Comparison of ENCODE assay signal across 16 cellular contexts in genomic region chr7:40047661-40048060, GRCh38.
DNase-seq lines count a peak whose midpoint lies in the region; ATAC-seq and TF ChIP-seq lines count a peak whose summit lies in the region.
"Had no signal": no experiment of that assay in that cellular context is flagged by ENCODE, and none has a peak within 500 bp of the region (broad histone marks: within the 10 kb centered on the region; RNA-seq: fewer than 3 reads in every experiment).

No MANE protein-coding gene starts in this region.

- no peak overlapping the region for H3K27ac Mint-ChIP-seq in MCF 10A (ENCODE audit: low read depth, unreplicated experiment)
- H3K27ac Mint-ChIP-seq in CD4-positive, alpha-beta T cell = no peak overlapping the region
- H3K27ac Mint-ChIP-seq: activated naive CD4-positive, alpha-beta T cell treated with anti-CD3 and anti-CD28 coated beads, Interleukin-2, amount 50 U/mL, for 24 hours; B cell; H9 had no signal

- H3K27ac ChIP-seq in breast epithelium (no peak overlapping the region), OCI-LY7 (ENCODE audit: low read depth, low read length, poor library complexity, severe bottlenecking) (no peak overlapping the region)
- H3K27ac ChIP-seq in CD4-positive, alpha-beta T cell (ENCODE audit: low read depth, low read length) = no peak overlapping the region
- H3K27ac ChIP-seq: coronary artery, psoas muscle had no signal

- POLR2A ChIA-PET in MCF 10A (lab: Yijun Ruan, JAX) = no interaction called here
- POLR2A ChIA-PET in OCI-LY7 (lab: Charles Lee) = interaction anchor here (0.5 to 0.9 kb wide), 5 partner anchors 9 to 104 kb away, joined by 3 to 4 read pairs (median 3); partner anchors contain the start of gene CDK13
- POLR2A ChIA-PET in CD4-positive, alpha-beta T cell (lab: Charles Lee) = no interaction called here

- no peaks in the 10 kb centered on the region for H3K9me3 ChIP-seq in breast epithelium
- H3K9me3 ChIP-seq in OCI-LY7 (ENCODE audit: low read length) = no peaks in the 10 kb centered on the region
- no peaks in the 10 kb centered on the region for H3K9me3 ChIP-seq in CD4-positive, alpha-beta T cell (ENCODE audit: control insufficient read depth, low read length)
- H3K9me3 ChIP-seq: psoas muscle had no signal

- no peaks in the 10 kb centered on the region for H3K9me2 ChIP-seq in OCI-LY7 (ENCODE audit: insufficient read depth, low read length)

- intact Hi-C loops in MCF 10A (cut with micrococcal nuclease) = no loop called here
- intact Hi-C loops in breast epithelium (cut with DNase I; ENCODE audit: low total_unique reads) = no loop called here
- intact Hi-C loops in OCI-LY7 (cut with micrococcal nuclease; ENCODE audit: unreplicated experiment) = no loop called here
- intact Hi-C loops in CD4-positive, alpha-beta T cell (cut with DNase I, micrococcal nuclease) = loop anchor here in 1 of 2 experiments (5.0 kb wide), 1 partner anchor 60 kb away; no protein-coding TSS in a partner anchor

- H3K4me2 ChIP-seq in OCI-LY7 (ENCODE audit: low read length) = no peak overlapping the region

- no peaks in the 10 kb centered on the region for H3K4me1 Mint-ChIP-seq in MCF 10A (ENCODE audit: insufficient read depth, unreplicated experiment)
- peaks cover 4% of the 10 kb centered on the region for H3K4me1 Mint-ChIP-seq in CD4-positive, alpha-beta T cell (ENCODE audit: low read depth)
- H3K4me1 Mint-ChIP-seq: B cell had no signal

- H3K4me3 Mint-ChIP-seq in MCF 10A (ENCODE audit: unreplicated experiment) = no peak overlapping the region
- no peak overlapping the region for H3K4me3 Mint-ChIP-seq in CD4-positive, alpha-beta T cell
- H3K4me3 Mint-ChIP-seq: activated naive CD4-positive, alpha-beta T cell treated with anti-CD3 and anti-CD28 coated beads, Interleukin-2, amount 50 U/mL, for 24 hours; B cell; H9 had no signal

- BruUV-seq in MCF 10A (replicated peaks; lab: Mats Ljungman, UMichigan) (no TSS peak), OCI-LY7 (replicated peaks; lab: Mats Ljungman, UMichigan) (no TSS peak)

- no peak for TF ChIP-seq CTCF in MCF 10A (IDR thresholded peaks at IDR 0.05; ENCODE audit: unreplicated experiment)
- no peak for TF ChIP-seq CTCF in breast epithelium (IDR thresholded peaks at IDR 0.05)
- peak; percentile 71 for TF ChIP-seq CTCF in OCI-LY7 (conservative IDR thresholded peaks at IDR 0.05; ENCODE audit: low read length)
- TF ChIP-seq CTCF in fibroblast of mammary gland (conservative IDR thresholded peaks at IDR 0.05; ENCODE audit: control insufficient read depth, insufficient read depth, low read depth, low read length) = peak; percentile 20
- no peak for TF ChIP-seq CTCF in CD4-positive, alpha-beta T cell (IDR thresholded peaks at IDR 0.05)

- H3K79me2 ChIP-seq in OCI-LY7 (ENCODE audit: insufficient read depth, low read depth, low read length) = peaks cover 22% of the 10 kb centered on the region

- CTCF ChIA-PET in MCF 10A (lab: Yijun Ruan, JAX) = interaction anchor here (0.7 to 1.7 kb wide), 9 partner anchors 9 to 167 kb away, joined by 3 to 6 read pairs (median 4); partner anchors contain the start of genes MPLKIP and SUGCT
- CTCF ChIA-PET in OCI-LY7 (lab: Charles Lee; ENCODE audit: unreplicated experiment) = no interaction called here
- CTCF ChIA-PET in CD4-positive, alpha-beta T cell (lab: Charles Lee) = interaction anchor here (0.7 to 0.9 kb wide), 2 partner anchors 33 to 96 kb away, joined by 3 read pairs; no protein-coding TSS in a partner anchor

- no peaks in the 10 kb centered on the region for H4K20me1 ChIP-seq in OCI-LY7 (ENCODE audit: insufficient read depth, low read length)

- DNase-seq in MCF 10A (ENCODE audit: unreplicated experiment) (peak; percentile 8), breast epithelium (ENCODE audit: low spot score in 2 of 2) (no peak), OCI-LY7 (ENCODE audit: low spot score) (peak; percentile 32), fibroblast of mammary gland (ENCODE audit: low read depth) (no peak), GF-D8 (lab: John Stamatoyannopoulos, UW) (no peak)
- DNase-seq in effector CD8-positive, alpha-beta T cell (lab: John Stamatoyannopoulos, UW) = no peak
- DNase-seq in activated CD8-positive, alpha-beta memory T cell treated with anti-CD3 and anti-CD28 coated beads, Interleukin-2, amount 50 U/mL, for 4 hours = no peak
- DNase-seq in CD4-positive, alpha-beta T cell = no peak
- DNase-seq: GDM1, H9, NCI-H1048, psoas muscle had no signal

- H3K4me1 ChIP-seq in breast epithelium = no peaks in the 10 kb centered on the region
- H3K4me1 ChIP-seq in OCI-LY7 (ENCODE audit: insufficient read depth, low read length, poor library complexity, severe bottlenecking) = no peaks in the 10 kb centered on the region

- H3K9me3 Mint-ChIP-seq in MCF 10A (ENCODE audit: unreplicated experiment) = no peaks in the 10 kb centered on the region
- no peaks in the 10 kb centered on the region for H3K9me3 Mint-ChIP-seq in CD4-positive, alpha-beta T cell
- H3K9me3 Mint-ChIP-seq: activated naive CD4-positive, alpha-beta T cell treated with anti-CD3 and anti-CD28 coated beads, Interleukin-2, amount 50 U/mL, for 24 hours; H9 had no signal

- H3K4me3 ChIP-seq in breast epithelium (no peak overlapping the region), OCI-LY7 (ENCODE audit: low read depth, low read length, poor library complexity, severe bottlenecking) (no peak overlapping the region), fibroblast of mammary gland (ENCODE audit: control insufficient read depth, low read depth, low read length) (no peak overlapping the region)
- H3K4me3 ChIP-seq: coronary artery, psoas muscle had no signal

- no peaks in the 10 kb centered on the region for H3K27me3 Mint-ChIP-seq in MCF 10A (ENCODE audit: insufficient read depth, unreplicated experiment)
- H3K27me3 Mint-ChIP-seq in CD4-positive, alpha-beta T cell = no peaks in the 10 kb centered on the region
- H3K27me3 Mint-ChIP-seq: activated naive CD4-positive, alpha-beta T cell treated with anti-CD3 and anti-CD28 coated beads, Interleukin-2, amount 50 U/mL, for 24 hours; B cell had no signal

- no peak for ATAC-seq in CD4-positive, alpha-beta T cell (ENCODE audit: poor library complexity)
- ATAC-seq: psoas muscle, Right ventricle myocardium inferior had no signal

- no peak for TF ChIP-seq POLR2A in breast epithelium (IDR thresholded peaks at IDR 0.05)

- H3K36me3 ChIP-seq in breast epithelium = no peaks in the 10 kb centered on the region
- H3K36me3 ChIP-seq in OCI-LY7 (ENCODE audit: insufficient read depth, low read length) = peaks cover 53% of the 10 kb centered on the region

- no peaks in the 10 kb centered on the region for H3K27me3 ChIP-seq in breast epithelium
- no peaks in the 10 kb centered on the region for H3K27me3 ChIP-seq in CD4-positive, alpha-beta T cell (ENCODE audit: control insufficient read depth, insufficient read depth, low read length)

- peaks cover 19% of the 10 kb centered on the region for H3K36me3 Mint-ChIP-seq in MCF 10A (ENCODE audit: insufficient read depth, unreplicated experiment)
- H3K36me3 Mint-ChIP-seq in CD4-positive, alpha-beta T cell (ENCODE audit: low read depth) = peaks cover 45% of the 10 kb centered on the region

- no peak overlapping the region for H2AFZ ChIP-seq in OCI-LY7 (ENCODE audit: low read length)

Comparison
In these comparisons a context has a peak if more than half of its experiments do, and no peak if none do; other contexts are left out.
1. DNase-seq: peak in MCF 10A (single experiment) and OCI-LY7 (single experiment); none in breast epithelium (0 of 2), fibroblast of mammary gland (single experiment), effector CD8-positive, alpha-beta T cell (single experiment), activated CD8-positive, alpha-beta memory T cell treated with anti-CD3 and anti-CD28 coated beads, Interleukin-2, amount 50 U/mL, for 4 hours (single experiment), CD4-positive, alpha-beta T cell (0 of 10) and GF-D8 (single experiment).
2. CTCF ChIP-seq: peak in OCI-LY7 (single experiment) and fibroblast of mammary gland (single experiment); none in MCF 10A (single experiment), breast epithelium (0 of 3) and CD4-positive, alpha-beta T cell (single experiment).